In genomic region chr14:99415496-99416281, GRCh38 we compare ENCODE assay signal across 8 cellular contexts.
DNase-seq lines count a peak whose midpoint lies in the region; ATAC-seq lines count a peak whose summit lies in the region.

No MANE protein-coding gene starts in this region.

- no peaks in the 10 kb centered on the region for H3K9me3 Mint-ChIP-seq in activated naive CD8-positive, alpha-beta T cell treated with anti-CD3 and anti-CD28 coated beads, Interleukin-2, amount 10 ng/mL, durations not matched to agents 7 days and 5 days

- H3K4me3 Mint-ChIP-seq in activated naive CD8-positive, alpha-beta T cell treated with anti-CD3 and anti-CD28 coated beads, Interleukin-2, amount 10 ng/mL, durations not matched to agents 7 days and 5 days, result no peak overlapping the region

- ATAC-seq in HG02610 (IDR thresholded peaks at IDR 0.05; ENCODE audit: unreplicated experiment) (peak; percentile 87), left cardiac atrium (peak; percentile 87 to 89), sciatic nerve (peak; percentile 83)
- ATAC-seq in activated naive CD8-positive, alpha-beta T cell treated with anti-CD3 and anti-CD28 coated beads, Interleukin-2, amount 10 ng/mL, durations not matched to agents 7 days and 5 days (ENCODE audit: low read depth), result peak; percentile 98

- no peak overlapping the region for H3K27ac Mint-ChIP-seq in activated naive CD8-positive, alpha-beta T cell treated with anti-CD3 and anti-CD28 coated beads, Interleukin-2, amount 10 ng/mL, durations not matched to agents 7 days and 5 days

- H3K36me3 Mint-ChIP-seq in activated naive CD8-positive, alpha-beta T cell treated with anti-CD3 and anti-CD28 coated beads, Interleukin-2, amount 10 ng/mL, durations not matched to agents 7 days and 5 days, result peaks cover 13% of the 10 kb centered on the region

- peak; percentile 38 for DNase-seq in activated CD8-positive, alpha-beta memory T cell treated with anti-CD3 and anti-CD28 coated beads for 4 hours (ENCODE audit: low read depth in 2 of 2)
- no peak for DNase-seq in activated CD8-positive, alpha-beta memory T cell treated with anti-CD3 and anti-CD28 coated beads, Interleukin-2, amount 50 U/mL, for 48 hours
- DNase-seq in NAMALWA (ENCODE audit: low spot score) (peak; percentile 92), SIG-M5 treated with dmso at 0.1 percent for 504 hours (lab: John Stamatoyannopoulos, UW; ENCODE audit: unreplicated experiment) (peak; percentile 79), left cardiac atrium (no peak), sciatic nerve (ENCODE audit: low spot score) (no peak)
- no peak for DNase-seq in activated naive CD8-positive, alpha-beta T cell treated with anti-CD3 and anti-CD28 coated beads, Interleukin-2, amount 10 ng/mL, durations not matched to agents 7 days and 5 days

- H3K4me1 Mint-ChIP-seq in activated naive CD8-positive, alpha-beta T cell treated with anti-CD3 and anti-CD28 coated beads, Interleukin-2, amount 10 ng/mL, durations not matched to agents 7 days and 5 days, result peaks cover 12% of the 10 kb centered on the region

- intact Hi-C loops in left cardiac atrium (cut with DNase I), result no loop called here
- intact Hi-C loops in sciatic nerve (cut with DNase I), result no loop called here

- POLR2A ChIA-PET in activated naive CD8-positive, alpha-beta T cell treated with anti-CD3 and anti-CD28 coated beads, Interleukin-2, amount 10 ng/mL, durations not matched to agents 7 days and 5 days (lab: Charles Lee), result interaction anchor here (1.0 to 1.4 kb wide), 2 partner anchors 21 to 27 kb away, joined by 4 to 5 read pairs; no protein-coding TSS in a partner anchor

- H3K27me3 Mint-ChIP-seq in activated naive CD8-positive, alpha-beta T cell treated with anti-CD3 and anti-CD28 coated beads, Interleukin-2, amount 10 ng/mL, durations not matched to agents 7 days and 5 days, result no peaks in the 10 kb centered on the region

Comparison
In these comparisons a context has a peak if more than half of its experiments do, and no peak if none do; other contexts are left out.
1. DNase-seq: peak in activated CD8-positive, alpha-beta memory T cell treated with anti-CD3 and anti-CD28 coated beads for 4 hours (2 of 2), NAMALWA (single experiment) and SIG-M5 treated with dmso at 0.1 percent for 504 hours (single experiment); none in activated CD8-positive, alpha-beta memory T cell treated with anti-CD3 and anti-CD28 coated beads, Interleukin-2, amount 50 U/mL, for 48 hours (single experiment), activated naive CD8-positive, alpha-beta T cell treated with anti-CD3 and anti-CD28 coated beads, Interleukin-2, amount 10 ng/mL, durations not matched to agents 7 days and 5 days (single experiment), left cardiac atrium (single experiment) and sciatic nerve (single experiment).
2. Peak in every context shown above with its lines, with median percentiles within 50 percentile points of each other: ATAC-seq.